ENCODE assay signal across 16 cellular contexts in the genomic region with DNA sequence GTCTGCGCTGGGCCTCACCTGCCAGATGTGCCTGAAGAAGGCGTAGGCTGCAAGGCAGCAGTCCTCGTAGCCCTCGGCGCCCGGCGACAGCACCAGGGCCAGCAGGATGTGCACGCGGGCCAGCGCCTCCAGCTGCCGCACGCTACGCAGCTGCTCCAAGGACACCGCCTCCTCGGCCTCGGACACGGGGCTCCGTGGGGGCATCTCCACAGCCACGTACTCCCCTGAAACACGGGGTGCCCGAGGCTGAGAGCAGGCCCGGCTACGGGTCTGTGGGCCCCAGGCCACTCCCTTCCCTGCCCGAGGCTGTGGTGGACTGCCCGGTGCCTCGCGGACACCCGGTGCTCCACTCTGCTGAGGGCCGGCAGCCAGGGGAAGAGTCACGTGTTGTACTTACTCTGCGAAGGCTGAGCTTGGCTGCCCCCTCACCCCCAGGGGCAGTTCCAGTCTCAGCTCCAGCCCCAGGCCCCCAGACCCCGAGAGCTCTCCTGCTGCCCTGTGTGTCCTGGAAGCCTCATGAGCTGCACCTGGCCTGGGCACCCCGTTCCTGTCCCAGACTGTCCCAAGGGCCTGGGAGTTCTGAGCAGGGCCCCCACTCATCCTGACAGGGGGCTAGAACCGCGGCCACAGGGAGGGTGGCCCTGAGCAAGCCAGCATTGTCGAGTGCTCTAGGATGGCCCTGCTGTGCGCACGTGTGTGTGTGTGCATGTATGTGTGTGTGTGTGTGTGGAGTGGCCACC.
DNase-seq lines count a peak whose midpoint lies in the region; ATAC-seq and TF ChIP-seq lines count a peak whose summit lies in the region.
"Had no signal": no experiment of that assay in that cellular context is flagged by ENCODE, and none has a peak within 500 bp of the region (broad histone marks: within the 10 kb centered on the region; RNA-seq: fewer than 3 reads in every experiment).

No MANE protein-coding gene starts in this region.

- TF ChIP-seq POLR2A in heart left ventricle (IDR thresholded peaks at IDR 0.05) (no peak), ovary (IDR thresholded peaks at IDR 0.05) (no peak)

- no peaks in the 10 kb centered on the region for H3K36me3 ChIP-seq in heart left ventricle
- no peaks in the 10 kb centered on the region for H3K36me3 ChIP-seq in ovary
- H3K36me3 ChIP-seq: ascending aorta had no signal

- ATAC-seq in left cardiac atrium (no peak), heart left ventricle (peak in 3 of 4 donors; percentile 19 to 57 (median 51)), HG02970 (IDR thresholded peaks at IDR 0.05; ENCODE audit: low FRiP score, unreplicated experiment) (no peak)
- ATAC-seq: foreskin keratinocyte, T-helper 17 cell had no signal

- H3K9me3 ChIP-seq in heart left ventricle (peaks cover 0 to 7% (median 0%) of the 10 kb centered on the region in 12 donors), ovary (no peaks in the 10 kb centered on the region)
- H3K9me3 ChIP-seq: ascending aorta had no signal

- TF ChIP-seq EP300 in ovary (IDR thresholded peaks at IDR 0.05) = no peak

- DNase-seq in cardiac septum (ENCODE audit: low spot score) (peak; percentile 75), left cardiac atrium (no peak), heart left ventricle (peak in 3 of 5 donors; percentile 16 to 56 (median 25)), ovary (peak in 3 of 5 donors; percentile 6 to 42 (median 7)), ureter (ENCODE audit: low spot score) (no peak), T-helper 1 cell (no peak)
- DNase-seq: foreskin keratinocyte, HFFc6, NCI-H1436 treated with DMSO at 0.1 percent for 48 hours, NCI-H2227 treated with DMSO at 0.1 percent for 48 hours, nephron progenitor cell, SHP77, T-helper 17 cell had no signal

- TF ChIP-seq CTCF in heart left ventricle (IDR thresholded peaks at IDR 0.05) (no peak), ovary (IDR thresholded peaks at IDR 0.05) (no peak)

- H3K4me1 ChIP-seq in heart left ventricle (no peaks in the 10 kb centered on the region), ovary (ENCODE audit: insufficient read depth) (peaks cover 3% of the 10 kb centered on the region)
- H3K4me1 ChIP-seq: ascending aorta, foreskin keratinocyte had no signal

- intact Hi-C loops in cardiac septum (cut with DNase I) (no loop called here), left cardiac atrium (cut with DNase I) (no loop called here), heart left ventricle (cut with DNase I) (no loop called here), ovary (cut with DNase I) (no loop called here)

- peaks cover 0 to 42% (median 3%) of the 10 kb centered on the region in 9 donors for H3K27me3 ChIP-seq in heart left ventricle
- no peaks in the 10 kb centered on the region for H3K27me3 ChIP-seq in ovary
- H3K27me3 ChIP-seq: ascending aorta had no signal

- 46 to 51% (median 47%) methylated on average over 13 to 38 of the region's 38 CpGs for WGBS in heart left ventricle, 4 donors
- 11 to 20% (median 12%) methylated on average over 14 to 38 of the region's 38 CpGs for WGBS in ovary, 3 donors

- H3K27ac ChIP-seq in heart left ventricle (no peak overlapping the region), ovary (no peak overlapping the region)
- H3K27ac ChIP-seq: ascending aorta, foreskin keratinocyte had no signal

- H3K4me3 ChIP-seq in heart left ventricle (no peak overlapping the region), ovary (no peak overlapping the region)
- H3K4me3 ChIP-seq: ascending aorta, lung had no signal

Comparison
In these comparisons a context has a peak if more than half of its experiments do, and no peak if none do; other contexts are left out.
1. DNase-seq: peak in cardiac septum (single experiment), heart left ventricle (3 of 5) and ovary (3 of 5); none in left cardiac atrium (single experiment), ureter (single experiment) and T-helper 1 cell (0 of 5).
2. ATAC-seq: peak in heart left ventricle (3 of 4); none in left cardiac atrium (0 of 2) and HG02970 (single experiment).